ENCODE assay signal across 9 cellular contexts in genomic region chr12:56601503-56601902, GRCh38. TPM values are rescaled to one million over a fixed set of nuclear protein-coding genes. Genes with fewer than 3 reads are reported as not detected.
A peak's percentile ranks its signal among the peaks of the same experiment; 100 is the strongest.
DNase-seq lines count a peak whose midpoint lies in the region; ATAC-seq, FAIRE-seq and TF ChIP-seq lines count a peak whose summit lies in the region.
"Had no signal": no experiment of that assay in that cellular context is flagged by ENCODE, and none has a peak within 500 bp of the region (broad histone marks: within the 10 kb centered on the region; RNA-seq: fewer than 3 reads in every experiment).

No MANE protein-coding gene starts in this region.

- POLR2A ChIA-PET in K562 (lab: Yijun Ruan, JAX) = interaction anchor here (0.5 to 2.9 kb wide), 5 partner anchors 10 to 352 kb away, joined by 3 to 13 read pairs (median 5); no protein-coding TSS in a partner anchor

- peaks cover 0 to 16% of the 10 kb centered on the region in 2 donors for H3K4me1 Mint-ChIP-seq in natural killer cell

- no peaks in the 10 kb centered on the region for H3K9me3 ChIP-seq in K562 (replicated peaks; ENCODE audit: control insufficient read depth, insufficient read depth, low read depth, low read length)

- H3K4me2 ChIP-seq in K562 (ENCODE audit: insufficient read depth, low read length) = no peak overlapping the region

- peaks cover 98% of the 10 kb centered on the region for H3K36me3 ChIP-seq in K562 (ENCODE audit: control insufficient read depth, insufficient read depth, low read length)

- H3K36me3 Mint-ChIP-seq in natural killer cell = peaks cover 29% of the 10 kb centered on the region

- no peak overlapping the region for H3K27ac ChIP-seq in K562 (ENCODE audit: extremely low read depth, low read depth, low read length)
- H3K27ac ChIP-seq: SK-N-MC had no signal

- H4K20me1 ChIP-seq in K562 (replicated peaks; ENCODE audit: control insufficient read depth, insufficient read depth, low read length) = 0 out of 2 replicates have a peak, but pooled peaks cover 5% of the 10 kb centered on the region

- no peak overlapping the region for H3K4me3 Mint-ChIP-seq in natural killer cell

- in situ Hi-C loops in K562 (cut with MboI) = no loop called here

- peak in 1 of 2 experiments; percentile 47; a peak in 3 of 4 replicates for TF ChIP-seq RAD21 in K562 (CRISPR knock-in tag; conservative IDR thresholded peaks at IDR 0.05 in 1 of 2, IDR thresholded peaks at IDR 0.05 in 1 of 2)

- no peaks in the 10 kb centered on the region for H3K4me1 ChIP-seq in K562 (replicated peaks in 1 of 2; ENCODE audit: control insufficient read depth in 2 of 2, insufficient read depth in 2 of 2, low read length in 2 of 2)

- 0 out of 4 replicates have a peak overlapping the region, but pooled peaks of 1 of the 2 experiments have one; percentile 0 for H3K9ac ChIP-seq in K562 (ENCODE audit: insufficient read depth in 1 of 2, low read depth in 2 of 2, low read length in 2 of 2)

- no peak for DNase-seq in GM12864 (ENCODE audit: low read depth)
- DNase-seq in OCI-M1 (lab: John Stamatoyannopoulos, UW) = peak; percentile 26
- DNase-seq in K562 (ENCODE audit: extremely low read depth in 1 of 4, low spot score in 3 of 4) = peak; percentile 30 to 50 (median 44)
- no peak for DNase-seq in natural killer cell
- no peak for DNase-seq in NCI-H2081 treated with DMSO at 0.1 percent for 48 hours (lab: John Stamatoyannopoulos, UW)
- DNase-seq in foreskin melanocyte = no peak
- DNase-seq in NCI-H1694 (lab: John Stamatoyannopoulos, UW) = no peak

- H3K9me1 ChIP-seq in K562 (ENCODE audit: control insufficient read depth, insufficient read depth, low read length) = no peaks in the 10 kb centered on the region

- H3K4me3 ChIP-seq in GM12864 (ENCODE audit: low read depth, low read length) = no peak overlapping the region
- no peak overlapping the region for H3K4me3 ChIP-seq in K562
- H3K4me3 ChIP-seq: SK-N-MC had no signal

- no TSS peak for BruUV-seq in K562 (replicated peaks; lab: Mats Ljungman, UMichigan)

- no peaks in the 10 kb centered on the region for H3K27me3 Mint-ChIP-seq in natural killer cell (ENCODE audit: low read depth in 2 of 2)

- CTCF ChIA-PET in K562 (lab: Yijun Ruan, JAX; ENCODE audit: low intra/inter-chr PET ratio) = no interaction called here

- no peaks in the 10 kb centered on the region for H3K9me3 Mint-ChIP-seq in natural killer cell

- no peak overlapping the region for H2AFZ ChIP-seq in K562 (ENCODE audit: low read depth, low read length)

- H3K27ac Mint-ChIP-seq in natural killer cell = peak overlapping the region in 1 of 2 donors; percentile 50

- TF ChIP-seq POLR2A in K562 (conservative IDR thresholded peaks at IDR 0.05) = 0 out of 2 replicates have a peak, but pooled peaks have one; percentile 13

- intact Hi-C loops in K562 (cut with micrococcal nuclease) (no loop called here), natural killer cell (cut with micrococcal nuclease) (loop anchor here (5.0 kb wide), 1 partner anchor 36 kb away; no protein-coding TSS in a partner anchor)

- peak; percentile 46 for FAIRE-seq in K562 (lab: Jason Lieb, UNC)

- ATAC-seq in K562 (peak; percentile 83), natural killer cell (peak in 2 of 3 donors; percentile 42 to 66), HG03097 (IDR thresholded peaks at IDR 0.05; ENCODE audit: low FRiP score, unreplicated experiment) (no peak)

- no peak for TF ChIP-seq EP300 in K562 (IDR thresholded peaks at IDR 0.05; ENCODE audit: low read length)

- no peaks in the 10 kb centered on the region for H3K27me3 ChIP-seq in K562 (ENCODE audit: control insufficient read depth in 2 of 2, insufficient read depth in 2 of 2, low read length in 2 of 2)

- WGBS in K562 (ENCODE audit: insufficient coverage, low coverage, missing lambda C conversion rate) = 90% methylated on average over 3 of the region's 3 CpGs

- H3K79me2 ChIP-seq in K562 (ENCODE audit: control insufficient read depth, insufficient read depth, low read length) = no peaks in the 10 kb centered on the region

- TF ChIP-seq CTCF in GM12864 (IDR thresholded peaks at IDR 0.05; ENCODE audit: low read depth, low read length, missing control alignments) (peak; percentile 45), K562 (IDR thresholded peaks at IDR 0.05 in 2 of 3, conservative IDR thresholded peaks at IDR 0.05 in 1 of 3; ENCODE audit: insufficient read depth in 2 of 3, low read depth in 1 of 3, low read length in 3 of 3) (peak; percentile 47 to 53 (median 48); a peak in 5 of 6 replicates), natural killer cell (IDR thresholded peaks at IDR 0.05) (no peak)

TF ChIP-seq in K562, 482 proteins besides CTCF, POLR2A, EP300 and RAD21:
- TF ChIP-seq LCOR (CRISPR knock-in tag; IDR thresholded peaks at IDR 0.05) (no peak), RBM15 (IDR thresholded peaks at IDR 0.05; ENCODE audit: insufficient read depth, low read length) (no peak), ZNF24 (IDR thresholded peaks at IDR 0.05) (no peak), TEAD4 (IDR thresholded peaks at IDR 0.05; ENCODE audit: low read length) (no peak), TEAD4 (CRISPR knock-in tag; IDR thresholded peaks at IDR 0.05; ENCODE audit: borderline replicate concordance) (no peak), POLR2B (IDR thresholded peaks at IDR 0.05; ENCODE audit: low read depth, partially characterized antibody) (peak; percentile 22), PHB (CRISPR knock-in tag; IDR thresholded peaks at IDR 0.05) (no peak)

RNA-seq across cellular contexts. Expression of gene BAZ2A, which starts 28.6 kb away (rescaled TPM):
- 610 and 900 TPM in 2 replicates for total RNA-seq in K562 (2011; cell fraction: chromatin; rRNA removed; ENCODE audit: low replicate concordance)
- total RNA-seq in K562 (2011; cell fraction: nucleolus; rRNA removed) = 295 and 308 TPM in 2 replicates
- 357 and 370 TPM in 2 replicates for total RNA-seq in K562 (2011; cell fraction: nucleoplasm; rRNA removed)
- total RNA-seq in K562 (2014; rRNA removed) (26.2 and 30.6 TPM in 2 replicates), K562 (2014; rRNA removed; fragmentation: Illumina TruSeq; extraction: Trizol) (18.4 and 22.5 TPM in 2 replicates), K562 (2015; rRNA removed; fragmentation: Illumina TruSeq; extraction: Trizol) (18.6 and 24.1 TPM in 2 replicates), K562 (2021) (72.1 and 86.4 TPM in 2 replicates), natural killer cell (100 to 1,000 TPM; 320 to 354 (median 325) TPM)
- polyA plus RNA-seq in K562 (2011; rRNA removed) (60.2 and 106 TPM in 2 replicates), K562 (2014; fragmentation: Illumina TruSeq; extraction: Trizol) (74.3 and 82.1 TPM in 2 replicates), K562 (2014; fragmentation: Nextera tagmentation; extraction: Ambion mirVana) (10 to 100 TPM in 1 of 2 experiments, 1 to 10 TPM in 1; 4.5 to 22.2 TPM), K562 (2014; rRNA removed) (40.9 and 52.4 TPM in 2 replicates)
- polyA plus RNA-seq in K562 (2011; cell fraction: cytosol; rRNA removed) = 71.3 and 75.4 TPM in 2 replicates
- 204 and 222 TPM in 2 replicates for polyA plus RNA-seq in K562 (2011; cell fraction: nucleus; rRNA removed)
- 46.5 and 60.7 TPM in 2 replicates for polyA plus RNA-seq in K562 (2012)
- polyA minus RNA-seq in K562 (2011; rRNA and poly(A)+ RNA removed) = 102 and 122 TPM in 2 replicates
- polyA minus RNA-seq in K562 (2011; cell fraction: cytosol; rRNA and poly(A)+ RNA removed) = 57.1 and 59.6 TPM in 2 replicates
- polyA minus RNA-seq in K562 (2011; cell fraction: nucleus; rRNA and poly(A)+ RNA removed) = 64.6 and 113 TPM in 2 replicates

RNA-seq across cellular contexts. Expression of gene ATP5F1B, which starts 44.3 kb away (rescaled TPM):
- 915 and 971 TPM in 2 replicates for total RNA-seq in K562 (2011; cell fraction: chromatin; rRNA removed; ENCODE audit: low replicate concordance)
- total RNA-seq in K562 (2011; cell fraction: nucleolus; rRNA removed) = 708 and 730 TPM in 2 replicates
- 705 and 764 TPM in 2 replicates for total RNA-seq in K562 (2011; cell fraction: nucleoplasm; rRNA removed)
- total RNA-seq in K562 (2014; rRNA removed) = 908 and 1,391 TPM in 2 replicates
- total RNA-seq in K562 (2014; rRNA removed; fragmentation: Illumina TruSeq; extraction: Trizol) = 1,412 and 1,463 TPM in 2 replicates
- total RNA-seq in K562 (2015; rRNA removed; fragmentation: Illumina TruSeq; extraction: Trizol) = 1,133 and 1,218 TPM in 2 replicates
- total RNA-seq in K562 (2021) = 1,519 and 1,587 TPM in 2 replicates
- 3,125 and 3,469 TPM in 2 replicates for polyA plus RNA-seq in K562 (2011; rRNA removed)
- 3,019 and 3,082 TPM in 2 replicates for polyA plus RNA-seq in K562 (2011; cell fraction: cytosol; rRNA removed)
- polyA plus RNA-seq in K562 (2011; cell fraction: nucleus; rRNA removed) = 1,901 and 2,779 TPM in 2 replicates
- polyA plus RNA-seq in K562 (2012) = 1,216 and 1,383 TPM in 2 replicates
- 1,824 and 2,016 TPM in 2 replicates for polyA plus RNA-seq in K562 (2014; fragmentation: Illumina TruSeq; extraction: Trizol)
- 1,000 to 10,000 TPM; 1,043 to 1,482 TPM for polyA plus RNA-seq in K562 (2014; fragmentation: Nextera tagmentation; extraction: Ambion mirVana)
- polyA plus RNA-seq in K562 (2014; rRNA removed) = 1,530 and 1,669 TPM in 2 replicates
- polyA minus RNA-seq in K562 (2011; rRNA and poly(A)+ RNA removed) = 2,231 and 2,600 TPM in 2 replicates
- polyA minus RNA-seq in K562 (2011; cell fraction: cytosol; rRNA and poly(A)+ RNA removed) = 1,182 and 1,204 TPM in 2 replicates
- 185 and 410 TPM in 2 replicates for polyA minus RNA-seq in K562 (2011; cell fraction: nucleus; rRNA and poly(A)+ RNA removed)
- total RNA-seq in natural killer cell = 100 to 1,000 TPM; 335 to 378 (median 342) TPM

Comparison
In these comparisons a context has a peak if more than half of its experiments do, and no peak if none do; other contexts are left out.
1. DNase-seq: peak in OCI-M1 (single experiment) and K562 (4 of 4); none in GM12864 (single experiment), natural killer cell (single experiment), NCI-H2081 treated with DMSO at 0.1 percent for 48 hours (single experiment), foreskin melanocyte (single experiment) and NCI-H1694 (single experiment).